28 cellular contexts compared by ENCODE assay signal in genomic region chr12:52353766-52354165, GRCh38. TPM values are rescaled to one million over a fixed set of nuclear protein-coding genes. Genes with fewer than 3 reads are reported as not detected.
A peak's percentile ranks its signal among the peaks of the same experiment; 100 is the strongest.
DNase-seq lines count a peak whose midpoint lies in the region; ATAC-seq and TF ChIP-seq lines count a peak whose summit lies in the region.
"Had no signal": no experiment of that assay in that cellular context is flagged by ENCODE, and none has a peak within 500 bp of the region (broad histone marks: within the 10 kb centered on the region; RNA-seq: fewer than 3 reads in every experiment).

No MANE protein-coding gene starts in this region.

- POLR2A ChIA-PET in activated naive CD8-positive, alpha-beta T cell treated with anti-CD3 and anti-CD28 coated beads, Interleukin-2, amount 10 ng/mL, durations not matched to agents 7 days and 5 days (lab: Charles Lee) = no interaction called here

- H3K36me3 Mint-ChIP-seq in activated naive CD8-positive, alpha-beta T cell treated with anti-CD3 and anti-CD28 coated beads, Interleukin-2, amount 10 ng/mL, durations not matched to agents 7 days and 5 days = no peaks in the 10 kb centered on the region
- H3K36me3 Mint-ChIP-seq in activated naive CD8-positive, alpha-beta T cell treated with anti-CD3 and anti-CD28 coated beads for 36 hours = no peaks in the 10 kb centered on the region

- H3K27ac ChIP-seq in thyroid gland = peak overlapping the region in 2 of 3 donors; percentile 93 to 95
- H3K27ac ChIP-seq: GM23248, RWPE1 had no signal

- TF ChIP-seq CTCF in thyroid gland (IDR thresholded peaks at IDR 0.05) = no peak

- DNase-seq in NCI-H748 (lab: John Stamatoyannopoulos, UW; ENCODE audit: unreplicated experiment) (peak; percentile 46), NCI-H748 treated with DMSO at 0.1 percent for 48 hours (lab: John Stamatoyannopoulos, UW) (no peak), mesenteric fat pad (ENCODE audit: low spot score) (peak; percentile 82), thyroid gland (no peak), mucosa of gallbladder (ENCODE audit: low spot score) (no peak), amniotic stem cell (lab: John Stamatoyannopoulos, UW) (no peak)
- DNase-seq in activated naive CD8-positive, alpha-beta T cell treated with anti-CD3 and anti-CD28 coated beads, Interleukin-2, amount 10 ng/mL, durations not matched to agents 7 days and 5 days = peak; percentile 25
- no peak for DNase-seq in activated naive CD8-positive, alpha-beta T cell treated with anti-CD3 and anti-CD28 coated beads for 36 hours
- DNase-seq: 8988T, ACHN, Calu3, GM23248, H7, Kasumi-1, NCI-H1092 treated with DMSO at 0.1 percent for 48 hours, NCI-H1436, NCI-H187, NCI-H226, SHP77 had no signal

- 56 to 61% methylated on average over 3 of the region's 3 CpGs for WGBS in thyroid gland, 2 donors

- H3K4me1 ChIP-seq in thyroid gland = peaks cover 42 to 48% of the 10 kb centered on the region in 2 donors

- no peak overlapping the region for H3K4me3 ChIP-seq in thyroid gland (replicated peaks in 1 of 3)
- H3K4me3 ChIP-seq: GM23248, K562 had no signal

- peaks cover 26% of the 10 kb centered on the region for H3K4me1 Mint-ChIP-seq in activated naive CD8-positive, alpha-beta T cell treated with anti-CD3 and anti-CD28 coated beads, Interleukin-2, amount 10 ng/mL, durations not matched to agents 7 days and 5 days
- peaks cover 40% of the 10 kb centered on the region for H3K4me1 Mint-ChIP-seq in activated naive CD8-positive, alpha-beta T cell treated with anti-CD3 and anti-CD28 coated beads for 36 hours

- H3K36me3 ChIP-seq in thyroid gland = no peaks in the 10 kb centered on the region
- H3K36me3 ChIP-seq: BE2C had no signal

- TF ChIP-seq POLR2A in thyroid gland (IDR thresholded peaks at IDR 0.05) = no peak

- H3K27me3 Mint-ChIP-seq in activated naive CD8-positive, alpha-beta T cell treated with anti-CD3 and anti-CD28 coated beads, Interleukin-2, amount 10 ng/mL, durations not matched to agents 7 days and 5 days = peaks cover 31% of the 10 kb centered on the region
- peaks cover 4% of the 10 kb centered on the region for H3K27me3 Mint-ChIP-seq in activated naive CD8-positive, alpha-beta T cell treated with anti-CD3 and anti-CD28 coated beads for 36 hours

- no peak overlapping the region for H3K4me3 Mint-ChIP-seq in activated naive CD8-positive, alpha-beta T cell treated with anti-CD3 and anti-CD28 coated beads, Interleukin-2, amount 10 ng/mL, durations not matched to agents 7 days and 5 days
- H3K4me3 Mint-ChIP-seq in activated naive CD8-positive, alpha-beta T cell treated with anti-CD3 and anti-CD28 coated beads for 36 hours = no peak overlapping the region

- intact Hi-C loops in thyroid gland (cut with DNase I) = no loop called here

- no peaks in the 10 kb centered on the region for H3K9me3 Mint-ChIP-seq in activated naive CD8-positive, alpha-beta T cell treated with anti-CD3 and anti-CD28 coated beads, Interleukin-2, amount 10 ng/mL, durations not matched to agents 7 days and 5 days
- no peaks in the 10 kb centered on the region for H3K9me3 Mint-ChIP-seq in activated naive CD8-positive, alpha-beta T cell treated with anti-CD3 and anti-CD28 coated beads for 36 hours

- no peak for ATAC-seq in activated naive CD8-positive, alpha-beta T cell treated with anti-CD3 and anti-CD28 coated beads, Interleukin-2, amount 10 ng/mL, durations not matched to agents 7 days and 5 days (ENCODE audit: low read depth)
- ATAC-seq: K562, Panc1 had no signal

- H3K27ac Mint-ChIP-seq in activated naive CD8-positive, alpha-beta T cell treated with anti-CD3 and anti-CD28 coated beads, Interleukin-2, amount 10 ng/mL, durations not matched to agents 7 days and 5 days = no peak overlapping the region
- no peak overlapping the region for H3K27ac Mint-ChIP-seq in activated naive CD8-positive, alpha-beta T cell treated with anti-CD3 and anti-CD28 coated beads for 36 hours

- H3K9me3 ChIP-seq in thyroid gland = no peaks in the 10 kb centered on the region
- H3K9me3 ChIP-seq: BE2C had no signal

- H3K27me3 ChIP-seq in thyroid gland = no peaks in the 10 kb centered on the region

RNA-seq across cellular contexts. Expression of gene KRT85, which starts 13.5 kb away (rescaled TPM):
- total RNA-seq in activated naive CD8-positive, alpha-beta T cell treated with anti-CD3 and anti-CD28 coated beads, Interleukin-2, amount 10 ng/mL, durations not matched to agents 7 days and 5 days = not detected
- not detected for total RNA-seq in activated naive CD8-positive, alpha-beta T cell treated with anti-CD3 and anti-CD28 coated beads for 36 hours
- total RNA-seq in mesenteric fat pad (not detected), thyroid gland (not detected), mucosa of gallbladder (not detected)
- total RNA-seq: Calu3, GM23248, H7, HT1080, K562, M059J, OCI-LY7, SK-MEL-5 had no signal

RNA-seq across cellular contexts. Expression of gene KRT84, which starts 31.7 kb away (rescaled TPM):
- total RNA-seq in activated naive CD8-positive, alpha-beta T cell treated with anti-CD3 and anti-CD28 coated beads, Interleukin-2, amount 10 ng/mL, durations not matched to agents 7 days and 5 days = not detected
- total RNA-seq in activated naive CD8-positive, alpha-beta T cell treated with anti-CD3 and anti-CD28 coated beads for 36 hours = not detected
- total RNA-seq in mesenteric fat pad = not detected
- not detected for total RNA-seq in thyroid gland
- not detected for total RNA-seq in mucosa of gallbladder
- total RNA-seq: Calu3, Daoy, GM23248, H7, HT1080, K562, M059J, OCI-LY7, SK-MEL-5 had no signal

RNA-seq across cellular contexts. Expression of gene KRT83, which starts 32.6 kb away (rescaled TPM):
- not detected for total RNA-seq in activated naive CD8-positive, alpha-beta T cell treated with anti-CD3 and anti-CD28 coated beads, Interleukin-2, amount 10 ng/mL, durations not matched to agents 7 days and 5 days
- total RNA-seq in activated naive CD8-positive, alpha-beta T cell treated with anti-CD3 and anti-CD28 coated beads for 36 hours = not detected
- total RNA-seq in mesenteric fat pad (not detected), thyroid gland (under 1 TPM in 3 of 4 donors, not detected in 1; 0.22 to 0.46 (median 0.40) TPM), mucosa of gallbladder (not detected)
- total RNA-seq: Calu3, Daoy, GM23248, K562, OCI-LY7, SK-MEL-5 had no signal

RNA-seq across cellular contexts. Expression of gene KRT82, which starts 52.4 kb away (rescaled TPM):
- total RNA-seq in activated naive CD8-positive, alpha-beta T cell treated with anti-CD3 and anti-CD28 coated beads, Interleukin-2, amount 10 ng/mL, durations not matched to agents 7 days and 5 days = not detected
- not detected for total RNA-seq in activated naive CD8-positive, alpha-beta T cell treated with anti-CD3 and anti-CD28 coated beads for 36 hours
- total RNA-seq in mesenteric fat pad = not detected
- not detected for total RNA-seq in thyroid gland
- not detected for total RNA-seq in mucosa of gallbladder
- total RNA-seq: Calu3, Daoy, GM23248, H7, HT1080, K562, M059J, OCI-LY7, SK-MEL-5 had no signal

Comparison
In these comparisons a context has a peak if more than half of its experiments do, and no peak if none do; other contexts are left out.
1. DNase-seq: peak in NCI-H748 (single experiment), activated naive CD8-positive, alpha-beta T cell treated with anti-CD3 and anti-CD28 coated beads, Interleukin-2, amount 10 ng/mL, durations not matched to agents 7 days and 5 days (single experiment) and mesenteric fat pad (single experiment); none in NCI-H748 treated with DMSO at 0.1 percent for 48 hours (single experiment), activated naive CD8-positive, alpha-beta T cell treated with anti-CD3 and anti-CD28 coated beads for 36 hours (single experiment), thyroid gland (0 of 2), mucosa of gallbladder (single experiment) and amniotic stem cell (single experiment).